10 cellular contexts compared by ENCODE assay signal in the genomic region with DNA sequence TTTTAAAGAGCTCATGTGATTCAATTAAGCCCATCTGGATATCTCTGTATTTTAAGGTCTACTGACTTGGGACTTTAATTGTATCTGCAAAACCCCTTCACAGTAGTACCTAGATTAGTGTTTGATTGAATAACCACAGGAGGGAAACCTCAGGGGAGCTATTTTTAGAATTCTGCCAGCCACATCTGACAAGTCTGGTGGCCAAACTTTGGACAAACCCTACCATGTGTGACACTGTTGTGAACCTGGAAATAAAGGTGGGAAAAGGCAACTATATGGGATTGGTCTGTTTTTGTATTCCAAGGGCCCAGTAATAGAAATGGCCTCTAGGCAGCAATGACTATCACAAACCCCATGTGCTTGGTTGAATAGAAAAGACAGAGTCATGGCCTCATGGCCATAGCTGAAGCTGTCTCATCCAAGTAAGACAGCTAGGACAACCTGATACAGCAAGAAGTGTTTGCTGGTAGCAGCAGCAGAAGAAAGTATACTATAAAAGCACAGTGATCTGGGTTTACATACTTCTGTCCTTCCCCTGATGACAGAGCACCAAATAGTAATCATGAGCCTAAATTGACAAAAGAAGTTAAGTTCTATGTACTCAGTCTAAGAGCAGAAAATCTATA.
DNase-seq lines count a peak whose midpoint lies in the region; ATAC-seq and TF ChIP-seq lines count a peak whose summit lies in the region.
"Had no signal": no experiment of that assay in that cellular context is flagged by ENCODE, and none has a peak within 500 bp of the region (broad histone marks: within the 10 kb centered on the region; RNA-seq: fewer than 3 reads in every experiment).

No MANE protein-coding gene starts in this region.

- H3K4me3 ChIP-seq in smooth muscle cell: no peak overlapping the region
- H3K4me3 ChIP-seq in ascending aorta: no peak overlapping the region
- H3K4me3 ChIP-seq in lower lobe of right lung: no peak overlapping the region
- H3K4me3 ChIP-seq: SJCRH30 had no signal

- H3K4me1 Mint-ChIP-seq in activated T-helper 17 cell treated with anti-CD3 and anti-CD28 coated beads, Interleukin-2, amount 50 U/mL, for 72 hours: no peaks in the 10 kb centered on the region

- H3K9me3 ChIP-seq in smooth muscle cell (replicated peaks; ENCODE audit: low read depth) (no peaks in the 10 kb centered on the region), ascending aorta (no peaks in the 10 kb centered on the region), lower lobe of right lung (no peaks in the 10 kb centered on the region)
- H3K9me3 ChIP-seq: SJCRH30 had no signal

- no peaks in the 10 kb centered on the region for H3F3A ChIP-seq in smooth muscle cell (ENCODE audit: low read depth)

- no peaks in the 10 kb centered on the region for H4K20me1 ChIP-seq in smooth muscle cell (ENCODE audit: low read depth)

- H3K36me3 ChIP-seq in smooth muscle cell (ENCODE audit: low read depth) (no peaks in the 10 kb centered on the region), ascending aorta (no peaks in the 10 kb centered on the region), lower lobe of right lung (no peaks in the 10 kb centered on the region)
- H3K36me3 ChIP-seq: SJCRH30 had no signal

- H3K9ac ChIP-seq in smooth muscle cell (ENCODE audit: low read depth): no peak overlapping the region

- peak overlapping the region; percentile 29 for H3K27ac Mint-ChIP-seq in activated T-helper 17 cell treated with anti-CD3 and anti-CD28 coated beads, Interleukin-2, amount 50 U/mL, for 72 hours

- no peaks in the 10 kb centered on the region for H3K27me3 Mint-ChIP-seq in activated T-helper 17 cell treated with anti-CD3 and anti-CD28 coated beads, Interleukin-2, amount 50 U/mL, for 72 hours
- H3K27me3 Mint-ChIP-seq: naive B cell had no signal

- intact Hi-C loops in ascending aorta (cut with DNase I) (no loop called here), lower lobe of right lung (cut with DNase I) (no loop called here)

- H3K4me1 ChIP-seq in smooth muscle cell (ENCODE audit: low read depth) (no peaks in the 10 kb centered on the region), ascending aorta (peaks cover 0 to 4% of the 10 kb centered on the region in 2 donors), lower lobe of right lung (no peaks in the 10 kb centered on the region)

- H3K36me3 Mint-ChIP-seq in activated T-helper 17 cell treated with anti-CD3 and anti-CD28 coated beads, Interleukin-2, amount 50 U/mL, for 72 hours (ENCODE audit: low read depth): no peaks in the 10 kb centered on the region
- H3K36me3 Mint-ChIP-seq: naive B cell had no signal

- H3K79me2 ChIP-seq in smooth muscle cell (ENCODE audit: low read depth): no peaks in the 10 kb centered on the region

- H2AFZ ChIP-seq in smooth muscle cell (ENCODE audit: low read depth): no peak overlapping the region

- H3K27ac ChIP-seq in smooth muscle cell (ENCODE audit: low read depth) (peak overlapping the region; percentile 42), ascending aorta (no peak overlapping the region), lower lobe of right lung (no peak overlapping the region)
- H3K27ac ChIP-seq: SJCRH30 had no signal

- no peak overlapping the region for H3K4me2 ChIP-seq in smooth muscle cell

- TF ChIP-seq CTCF in smooth muscle cell (IDR thresholded peaks at IDR 0.05; ENCODE audit: borderline replicate concordance, insufficient read depth, poor library complexity, severe bottlenecking) (no peak), ascending aorta (IDR thresholded peaks at IDR 0.05) (no peak), lower lobe of right lung (IDR thresholded peaks at IDR 0.05) (no peak)

- peak; percentile 73 for ATAC-seq in GM18907 (IDR thresholded peaks at IDR 0.05; ENCODE audit: unreplicated experiment)
- ATAC-seq in HG03469 (IDR thresholded peaks at IDR 0.05; ENCODE audit: unreplicated experiment): peak; percentile 36
- peak; percentile 21 for ATAC-seq in activated T-helper 17 cell treated with anti-CD3 and anti-CD28 coated beads, Interleukin-2, amount 50 U/mL, for 72 hours (replicated peaks)
- ATAC-seq in HG02885 (IDR thresholded peaks at IDR 0.05; ENCODE audit: poor library complexity, unreplicated experiment): no peak
- no peak for ATAC-seq in lower lobe of right lung

- H3K27me3 ChIP-seq in smooth muscle cell (ENCODE audit: low read depth) (no peaks in the 10 kb centered on the region), ascending aorta (no peaks in the 10 kb centered on the region), lower lobe of right lung (ENCODE audit: low read depth) (no peaks in the 10 kb centered on the region)
- H3K27me3 ChIP-seq: SJCRH30 had no signal

- DNase-seq in smooth muscle cell (lab: John Stamatoyannopoulos, UW; ENCODE audit: unreplicated experiment): no peak
- DNase-seq in ascending aorta (ENCODE audit: low spot score in 2 of 2): no peak
- no peak for DNase-seq in lower lobe of right lung
- DNase-seq: naive B cell, SJCRH30 had no signal

- no peaks in the 10 kb centered on the region for H3K9me3 Mint-ChIP-seq in activated T-helper 17 cell treated with anti-CD3 and anti-CD28 coated beads, Interleukin-2, amount 50 U/mL, for 72 hours
- H3K9me3 Mint-ChIP-seq: IgD-negative memory B cell had no signal

- H3K4me3 Mint-ChIP-seq in activated T-helper 17 cell treated with anti-CD3 and anti-CD28 coated beads, Interleukin-2, amount 50 U/mL, for 72 hours: no peak overlapping the region
- H3K4me3 Mint-ChIP-seq: IgD-negative memory B cell, naive B cell had no signal

Comparison
In these comparisons a context has a peak if more than half of its experiments do, and no peak if none do; other contexts are left out.
1. ATAC-seq: peak in GM18907 (single experiment), HG03469 (single experiment) and activated T-helper 17 cell treated with anti-CD3 and anti-CD28 coated beads, Interleukin-2, amount 50 U/mL, for 72 hours (single experiment); none in HG02885 (single experiment) and lower lobe of right lung (0 of 2).